ENCODE assay signal across 15 cellular contexts in genomic region chr3:148146947-148147346, GRCh38.
A peak's percentile ranks its signal among the peaks of the same experiment; 100 is the strongest.
DNase-seq lines count a peak whose midpoint lies in the region; ATAC-seq, FAIRE-seq and TF ChIP-seq lines count a peak whose summit lies in the region.
"Had no signal": no experiment of that assay in that cellular context is flagged by ENCODE, and none has a peak within 500 bp of the region (broad histone marks: within the 10 kb centered on the region; RNA-seq: fewer than 3 reads in every experiment).

No MANE protein-coding gene starts in this region.

- no peak for TF ChIP-seq RAD21 in SK-N-SH (IDR thresholded peaks at IDR 0.05; ENCODE audit: low read length)

- H3K27ac ChIP-seq in GM23248 (no peak overlapping the region), SK-N-SH (ENCODE audit: low read depth in 2 of 2, low read length in 1 of 2) (no peak overlapping the region; a peak in 1 of 4 replicates), substantia nigra (ENCODE audit: low read depth, low read length, poor library complexity, severe bottlenecking) (no peak overlapping the region), small intestine (ENCODE audit: low read depth in 1 of 2, low read length in 1 of 2) (no peak overlapping the region)
- H3K27ac ChIP-seq: HL-60, skin epidermis, tibial artery had no signal

- no peak for TF ChIP-seq CTCF in SK-N-SH (IDR thresholded peaks at IDR 0.05)
- TF ChIP-seq CTCF in fibroblast of the aortic adventitia (IDR thresholded peaks at IDR 0.05; ENCODE audit: insufficient read depth, low read length) = no peak

- H3K9ac ChIP-seq in GM23248 (no peak overlapping the region), SK-N-SH (no peak overlapping the region)

- POLR2A ChIA-PET in SK-N-SH (lab: Yijun Ruan, JAX) = no interaction called here
- POLR2A ChIA-PET in activated CD4-positive, alpha-beta T cell treated with anti-CD3 and anti-CD28 coated beads for 36 hours (lab: Charles Lee) = no interaction called here

- H3K79me2 ChIP-seq in GM23248 (ENCODE audit: insufficient read depth) (no peaks in the 10 kb centered on the region), SK-N-SH (ENCODE audit: insufficient read depth) (no peaks in the 10 kb centered on the region)

- DNase-seq in GM23248 = peak; percentile 87
- no peak for DNase-seq in SK-N-SH
- peak; percentile 83 for DNase-seq in fibroblast of the aortic adventitia (ENCODE audit: low read depth)
- peak; percentile 76 for DNase-seq in skeletal muscle cell (ENCODE audit: low read depth)
- DNase-seq in activated CD4-positive, alpha-beta T cell treated with anti-CD3 and anti-CD28 coated beads for 36 hours = no peak
- DNase-seq in substantia nigra (lab: John Stamatoyannopoulos, UW) = no peak
- no peak for DNase-seq in activated effector memory CD4-positive, alpha-beta T cell treated with Interleukin-2 at 50 U/mL for 16 hours
- no peak for DNase-seq in small intestine
- DNase-seq: NCI-H510A, nephron progenitor cell, T-helper 9 cell, tibial artery had no signal

- H3K4me2 ChIP-seq in GM23248 (ENCODE audit: unreplicated experiment) = peak overlapping the region; percentile 27
- H3K4me2 ChIP-seq in SK-N-SH = no peak overlapping the region

- TF ChIP-seq EP300 in SK-N-SH (IDR thresholded peaks at IDR 0.05; ENCODE audit: borderline replicate concordance in 1 of 2, low read depth in 1 of 2, low read length in 1 of 2) = no peak

- no peaks in the 10 kb centered on the region for H3K36me3 ChIP-seq in GM23248 (ENCODE audit: low read depth)
- no peaks in the 10 kb centered on the region for H3K36me3 ChIP-seq in SK-N-SH (replicated peaks in 1 of 2; ENCODE audit: control insufficient read depth in 1 of 2, insufficient read depth in 2 of 2, low read length in 1 of 2)
- H3K36me3 ChIP-seq in small intestine (ENCODE audit: control insufficient read depth in 2 of 2, insufficient read depth in 2 of 2, low read length in 2 of 2) = no peaks in the 10 kb centered on the region
- H3K36me3 ChIP-seq: tibial artery had no signal

- 0 out of 2 replicates have a peak, but pooled peaks cover 7% of the 10 kb centered on the region for H3F3A ChIP-seq in GM23248 (ENCODE audit: insufficient read depth)
- no peaks in the 10 kb centered on the region for H3F3A ChIP-seq in SK-N-SH (replicated peaks; ENCODE audit: insufficient read depth)

- no peak for ATAC-seq in activated CD4-positive, alpha-beta T cell treated with anti-CD3 and anti-CD28 coated beads for 36 hours
- ATAC-seq: activated T-helper 17 cell treated with anti-CD3 and anti-CD28 coated beads, Interleukin-2, amount 50 U/mL, for 72 hours had no signal

- peaks cover 17% of the 10 kb centered on the region for H3K4me1 ChIP-seq in GM23248 (ENCODE audit: insufficient read depth)
- H3K4me1 ChIP-seq in SK-N-SH (ENCODE audit: control insufficient read depth in 1 of 2, insufficient read depth in 2 of 2, low read depth in 1 of 2, low read length in 1 of 2) = no peaks in the 10 kb centered on the region; a peak in 2 of 4 replicates
- no peaks in the 10 kb centered on the region for H3K4me1 ChIP-seq in small intestine (ENCODE audit: control insufficient read depth in 2 of 2, insufficient read depth in 1 of 2, low read depth in 1 of 2, low read length in 1 of 2)

- H3K9me3 ChIP-seq in GM23248 (ENCODE audit: low read depth) = no peaks in the 10 kb centered on the region
- H3K9me3 ChIP-seq in SK-N-SH = no peaks in the 10 kb centered on the region
- H3K9me3 ChIP-seq in small intestine (ENCODE audit: control insufficient read depth, low read depth) = no peaks in the 10 kb centered on the region
- H3K9me3 ChIP-seq: tibial artery had no signal

- intact Hi-C loops in activated CD4-positive, alpha-beta T cell treated with anti-CD3 and anti-CD28 coated beads for 36 hours (cut with DNase I, micrococcal nuclease) = no loop called here

- H3K9me3 Mint-ChIP-seq in activated CD4-positive, alpha-beta T cell treated with anti-CD3 and anti-CD28 coated beads for 36 hours (ENCODE audit: low read depth) = peaks cover 2% of the 10 kb centered on the region
- H3K9me3 Mint-ChIP-seq: activated T-helper 17 cell treated with anti-CD3 and anti-CD28 coated beads, Interleukin-2, amount 50 U/mL, for 72 hours had no signal

- H2AFZ ChIP-seq in GM23248 (no peak overlapping the region), SK-N-SH (ENCODE audit: low read depth) (0 out of 2 replicates have a peak overlapping the region, but pooled peaks have one; percentile 4)

- no peaks in the 10 kb centered on the region for H3K36me3 Mint-ChIP-seq in activated CD4-positive, alpha-beta T cell treated with anti-CD3 and anti-CD28 coated beads for 36 hours (ENCODE audit: low read depth)

- no peaks in the 10 kb centered on the region for H3K4me1 Mint-ChIP-seq in activated CD4-positive, alpha-beta T cell treated with anti-CD3 and anti-CD28 coated beads for 36 hours
- H3K4me1 Mint-ChIP-seq: activated T-helper 17 cell treated with anti-CD3 and anti-CD28 coated beads, Interleukin-2, amount 50 U/mL, for 72 hours; nephron progenitor cell had no signal

- no peaks in the 10 kb centered on the region for H3K9me2 ChIP-seq in GM23248 (ENCODE audit: insufficient read depth)
- no peaks in the 10 kb centered on the region for H3K9me2 ChIP-seq in SK-N-SH

- in situ Hi-C loops in GM23248 (cut with MboI) = no loop called here

- H3K4me3 Mint-ChIP-seq in activated CD4-positive, alpha-beta T cell treated with anti-CD3 and anti-CD28 coated beads for 36 hours = no peak overlapping the region
- H3K4me3 Mint-ChIP-seq: activated T-helper 17 cell treated with anti-CD3 and anti-CD28 coated beads, Interleukin-2, amount 50 U/mL, for 72 hours; nephron progenitor cell had no signal

- no peaks in the 10 kb centered on the region for H3K27me3 Mint-ChIP-seq in activated CD4-positive, alpha-beta T cell treated with anti-CD3 and anti-CD28 coated beads for 36 hours
- H3K27me3 Mint-ChIP-seq: activated T-helper 17 cell treated with anti-CD3 and anti-CD28 coated beads, Interleukin-2, amount 50 U/mL, for 72 hours had no signal

- H4K20me1 ChIP-seq in GM23248 (ENCODE audit: insufficient read depth) (no peaks in the 10 kb centered on the region), SK-N-SH (ENCODE audit: insufficient read depth) (no peaks in the 10 kb centered on the region)

- H3K4me3 ChIP-seq in GM23248 (no peak overlapping the region), SK-N-SH (ENCODE audit: low read depth in 2 of 2, low read length in 1 of 2) (no peak overlapping the region), fibroblast of the aortic adventitia (ENCODE audit: low read depth, low read length) (no peak overlapping the region), skeletal muscle cell (ENCODE audit: low read depth, low read length) (no peak overlapping the region), small intestine (ENCODE audit: low read depth in 1 of 2, low read length in 2 of 2) (no peak overlapping the region)
- H3K4me3 ChIP-seq: skin epidermis, tibial artery had no signal

- H3K27ac Mint-ChIP-seq in activated CD4-positive, alpha-beta T cell treated with anti-CD3 and anti-CD28 coated beads for 36 hours = no peak overlapping the region
- H3K27ac Mint-ChIP-seq: activated T-helper 17 cell treated with anti-CD3 and anti-CD28 coated beads, Interleukin-2, amount 50 U/mL, for 72 hours; nephron progenitor cell had no signal

- FAIRE-seq in small intestine (lab: Jason Lieb, UNC) = no peak

- CTCF ChIA-PET in SK-N-SH (lab: Yijun Ruan, JAX) = no interaction called here
- CTCF ChIA-PET in activated CD4-positive, alpha-beta T cell treated with anti-CD3 and anti-CD28 coated beads for 36 hours (lab: Charles Lee) = no interaction called here

- 0% methylated on average over 1 of the region's 1 CpG for WGBS in GM23248 (ENCODE audit: low coverage in 1 of 2, low lambda C conversion rate in 2 of 2, missing lambda C conversion rate in 2 of 2), 2 experiments
- 26% methylated on average over 1 of the region's 1 CpG for WGBS in SK-N-SH (ENCODE audit: low lambda C conversion rate)
- WGBS in small intestine, 3 donors = 53 to 76% (median 64%) methylated on average over 1 of the region's 1 CpG

- no peaks in the 10 kb centered on the region for H3K27me3 ChIP-seq in GM23248 (replicated peaks; ENCODE audit: insufficient read depth)
- H3K27me3 ChIP-seq in SK-N-SH (ENCODE audit: insufficient read depth) = no peaks in the 10 kb centered on the region
- no peaks in the 10 kb centered on the region for H3K27me3 ChIP-seq in small intestine (ENCODE audit: control insufficient read depth in 2 of 2, insufficient read depth in 2 of 2, low read length in 2 of 2)
- H3K27me3 ChIP-seq: tibial artery had no signal

TF ChIP-seq in SK-N-SH, 30 proteins besides CTCF, POLR2A, EP300 and RAD21 (continues in another document):
- TF ChIP-seq RCOR1 (IDR thresholded peaks at IDR 0.05; ENCODE audit: low read length) (no peak), GATA2 (CRISPR knock-in tag; IDR thresholded peaks at IDR 0.05) (no peak), POLR2AphosphoS5 (IDR thresholded peaks at IDR 0.05; ENCODE audit: low read depth, low read length) (no peak), PBX3 (IDR thresholded peaks at IDR 0.05) (no peak), TCF12 (IDR thresholded peaks at IDR 0.05) (no peak)

Comparison
In these comparisons a context has a peak if more than half of its experiments do, and no peak if none do; other contexts are left out.
1. DNase-seq: peak in GM23248 (single experiment), fibroblast of the aortic adventitia (single experiment) and skeletal muscle cell (single experiment); none in SK-N-SH (single experiment), activated CD4-positive, alpha-beta T cell treated with anti-CD3 and anti-CD28 coated beads for 36 hours (single experiment), substantia nigra (0 of 49), activated effector memory CD4-positive, alpha-beta T cell treated with Interleukin-2 at 50 U/mL for 16 hours (single experiment) and small intestine (single experiment).